Comparison of ENCODE assay signal across 8 cellular contexts in the genomic region with DNA sequence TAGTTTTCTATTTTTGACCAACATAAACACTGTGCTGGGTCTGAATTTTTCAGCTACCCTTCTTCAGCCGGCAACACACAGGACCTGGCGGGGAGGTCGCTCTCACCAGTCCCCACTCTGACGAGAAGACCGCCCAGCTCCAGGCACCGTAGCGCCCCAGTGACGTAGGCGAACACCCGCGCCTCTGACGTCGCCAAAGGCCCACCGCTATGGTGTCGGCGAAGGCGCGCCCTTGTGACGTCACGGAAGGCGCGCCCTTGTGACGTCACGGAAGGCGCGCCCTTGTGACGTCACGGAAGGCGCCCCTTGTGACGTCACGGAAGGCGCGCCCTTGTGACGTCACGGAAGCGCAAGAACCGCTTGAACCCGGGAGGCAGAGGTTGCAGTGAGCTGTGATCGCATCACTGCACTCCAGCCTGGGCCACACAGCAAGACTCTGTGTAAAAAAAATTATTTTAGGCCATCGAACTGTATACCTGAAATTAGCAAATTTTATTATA.
DNase-seq lines count a peak whose midpoint lies in the region; ATAC-seq and TF ChIP-seq lines count a peak whose summit lies in the region.
"Not testable (repeated sequence)": the region's sequence is repeated elsewhere in the genome, so short reads cannot be mapped to it uniquely, and the experiment has no call there.

No MANE protein-coding gene starts in this region.

- not testable (repeated sequence) for H3K4me3 ChIP-seq in aorta (ENCODE audit: low read length in 2 of 2)

- not testable (repeated sequence) for H3K36me3 ChIP-seq in aorta (ENCODE audit: control insufficient read depth in 1 of 2, insufficient read depth in 2 of 2, low read length in 1 of 2)

- TF ChIP-seq POLR2A in GM18505 (IDR thresholded peaks at IDR 0.05; ENCODE audit: borderline replicate concordance, extremely low read depth, insufficient read depth, insufficient read length): peak; percentile 35

- DNase-seq in NCI-H2227 (lab: John Stamatoyannopoulos, UW; ENCODE audit: unreplicated experiment): peak; percentile 83
- peak; percentile 81 for DNase-seq in activated CD4-positive, alpha-beta T cell treated with anti-CD3 and anti-CD28 coated beads for 48 hours
- DNase-seq in amniotic epithelial cell (ENCODE audit: low read depth): peak; percentile 14
- DNase-seq in head of caudate nucleus: peak in 25 of 42 donors; percentile 4 to 62 (median 33)
- DNase-seq in stimulated activated CD4-positive, alpha-beta T cell treated with anti-CD3 and anti-CD28 coated beads, Interleukin-15, amount 100 ng/mL, for 48 hours (ENCODE audit: low read depth in 2 of 2): peak; percentile 65 to 68
- DNase-seq in aorta: peak in 1 of 2 donors; percentile 39

- not testable (repeated sequence) for H3K27me3 ChIP-seq in aorta (ENCODE audit: control insufficient read depth in 1 of 2, insufficient read depth in 2 of 2, low read length in 1 of 2)

- not testable (repeated sequence) for H3K4me1 ChIP-seq in aorta (ENCODE audit: control insufficient read depth in 1 of 2, insufficient read depth in 2 of 2, low read length in 2 of 2)

- ATAC-seq in GM18505 (IDR thresholded peaks at IDR 0.05; ENCODE audit: unreplicated experiment): peak; percentile 93
- ATAC-seq in HG02885 (IDR thresholded peaks at IDR 0.05; ENCODE audit: poor library complexity, unreplicated experiment): peak; percentile 70
- ATAC-seq in aorta (ENCODE audit: low FRiP score): peak; percentile 50

- intact Hi-C loops in head of caudate nucleus (cut with DNase I); aorta (cut with DNase I): not testable (repeated sequence)

- H3K9me3 ChIP-seq in aorta (ENCODE audit: control insufficient read depth, low read length): not testable (repeated sequence)

- not testable (repeated sequence) for H3K27ac ChIP-seq in aorta (ENCODE audit: low read depth in 1 of 2, low read length in 2 of 2)

- 28 to 49% methylated on average over 40 of the region's 40 CpGs for WGBS in aorta, 2 donors
